ENCODE assay signal across 17 cellular contexts in the genomic region with DNA sequence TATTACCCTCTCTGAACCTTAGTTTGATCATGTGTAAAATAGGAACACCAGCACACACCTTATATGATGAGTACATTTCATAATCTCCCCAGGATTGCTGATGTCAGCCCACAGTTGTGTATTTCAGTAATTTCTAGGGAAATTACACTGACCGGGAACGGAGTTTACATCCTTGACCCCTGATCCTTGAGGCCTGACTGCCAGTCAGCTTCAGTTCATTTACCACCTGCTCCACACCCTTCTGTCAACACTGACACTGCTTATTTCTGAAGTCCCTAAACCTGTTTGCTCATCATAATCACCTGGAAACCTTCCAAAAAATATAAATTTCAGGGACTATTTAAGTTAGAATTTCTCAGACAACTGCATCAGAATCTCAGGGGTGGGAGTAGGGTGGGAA. TPM values are rescaled to one million over a fixed set of nuclear protein-coding genes. Genes with fewer than 3 reads are reported as not detected.
DNase-seq lines count a peak whose midpoint lies in the region; ATAC-seq and TF ChIP-seq lines count a peak whose summit lies in the region.
"Had no signal": no experiment of that assay in that cellular context is flagged by ENCODE, and none has a peak within 500 bp of the region (broad histone marks: within the 10 kb centered on the region; RNA-seq: fewer than 3 reads in every experiment).

No MANE protein-coding gene starts in this region.

- peaks cover 16% of the 10 kb centered on the region for H3K27me3 Mint-ChIP-seq in activated T-helper 17 cell treated with anti-CD3 and anti-CD28 coated beads, Interleukin-2, amount 50 U/mL, for 72 hours

- TF ChIP-seq CTCF in VCaP (conservative IDR thresholded peaks at IDR 0.05) (no peak), transverse colon (IDR thresholded peaks at IDR 0.05) (no peak), brain microvascular endothelial cell (IDR thresholded peaks at IDR 0.05; ENCODE audit: low read depth, low read length, missing control alignments) (no peak)

- H3K9me3 ChIP-seq in transverse colon = no peaks in the 10 kb centered on the region
- H3K9me3 ChIP-seq: BLaER1, MG63 had no signal

- H3K4me1 Mint-ChIP-seq in activated T-helper 17 cell treated with anti-CD3 and anti-CD28 coated beads, Interleukin-2, amount 50 U/mL, for 72 hours = no peaks in the 10 kb centered on the region

- DNase-seq in NCI-H1417 (lab: John Stamatoyannopoulos, UW) = peak in 2 of 3 experiments; percentile 25 to 73
- DNase-seq in NCI-H1417 treated with DMSO at 0.1 percent for 48 hours (lab: John Stamatoyannopoulos, UW) = no peak
- DNase-seq in NCI-H2029 treated with DMSO at 0.1 percent for 48 hours (lab: John Stamatoyannopoulos, UW) = peak; percentile 68
- DNase-seq in transverse colon = peak; percentile 27
- DNase-seq in dermis blood vessel endothelial cell = no peak
- DNase-seq in brain microvascular endothelial cell = no peak
- DNase-seq: CD8-positive, alpha-beta T cell; GOT3; MG63; NCI-H1436; NCI-H226 had no signal

- H3K27ac Mint-ChIP-seq in activated T-helper 17 cell treated with anti-CD3 and anti-CD28 coated beads, Interleukin-2, amount 50 U/mL, for 72 hours = no peak overlapping the region
- H3K27ac Mint-ChIP-seq: CD8-positive, alpha-beta T cell had no signal

- peaks cover 2 to 31% (median 7%) of the 10 kb centered on the region in 4 donors for H3K4me1 ChIP-seq in transverse colon
- H3K4me1 ChIP-seq: BLaER1 had no signal

- no peak for TF ChIP-seq POLR2A in transverse colon (IDR thresholded peaks at IDR 0.05)

- H3K27ac ChIP-seq in VCaP (peak overlapping the region; percentile 2; the same call in 1 of the 2 replicates), transverse colon (peak overlapping the region in 3 of 4 donors; percentile 5 to 61 (median 40)), brain microvascular endothelial cell (no peak overlapping the region)
- H3K27ac ChIP-seq: BLaER1, KMS-11, SK-N-MC had no signal

- no peaks in the 10 kb centered on the region for H3K27me3 ChIP-seq in transverse colon
- no peaks in the 10 kb centered on the region for H3K27me3 ChIP-seq in brain microvascular endothelial cell (replicated peaks)
- H3K27me3 ChIP-seq: BLaER1 had no signal

- intact Hi-C loops in transverse colon (cut with DNase I; ENCODE audit: low total_unique reads) = no loop called here

- H3K36me3 ChIP-seq in transverse colon (no peaks in the 10 kb centered on the region), brain microvascular endothelial cell (replicated peaks) (no peaks in the 10 kb centered on the region)
- H3K36me3 ChIP-seq: BLaER1, MG63 had no signal

- TF ChIP-seq EP300 in transverse colon (IDR thresholded peaks at IDR 0.05; ENCODE audit: low read depth) = no peak

- no peak for ATAC-seq in activated T-helper 17 cell treated with anti-CD3 and anti-CD28 coated beads, Interleukin-2, amount 50 U/mL, for 72 hours (replicated peaks)
- ATAC-seq: CD8-positive, alpha-beta T cell; Panc1 had no signal

- no peak overlapping the region for H3K4me3 Mint-ChIP-seq in activated T-helper 17 cell treated with anti-CD3 and anti-CD28 coated beads, Interleukin-2, amount 50 U/mL, for 72 hours
- H3K4me3 Mint-ChIP-seq: CD8-positive, alpha-beta T cell had no signal

- WGBS in transverse colon (ENCODE audit: low coverage in 1 of 2), 2 donors = 14 to 58% methylated on average over 2 of the region's 2 CpGs

- in situ Hi-C loops in transverse colon (cut with MboI; ENCODE audit: low pct_ligation_motif_present in 1 of 4, low pct_unique_long_range_greater_than_20kb in 1 of 4, low sequenced_read_pairs in 3 of 4) = no loop called here
- in situ Hi-C loops in brain microvascular endothelial cell (cut with HindIII; ENCODE audit: low pct_ligation_motif_present, low sequenced_read_pairs) = no loop called here

- H3K36me3 Mint-ChIP-seq in activated T-helper 17 cell treated with anti-CD3 and anti-CD28 coated beads, Interleukin-2, amount 50 U/mL, for 72 hours (ENCODE audit: low read depth) = no peaks in the 10 kb centered on the region
- H3K36me3 Mint-ChIP-seq: CD8-positive, alpha-beta T cell had no signal

- H3K9me3 Mint-ChIP-seq in activated T-helper 17 cell treated with anti-CD3 and anti-CD28 coated beads, Interleukin-2, amount 50 U/mL, for 72 hours = no peaks in the 10 kb centered on the region
- H3K9me3 Mint-ChIP-seq: CD8-positive, alpha-beta T cell had no signal

- H3K4me3 ChIP-seq in transverse colon (no peak overlapping the region), brain microvascular endothelial cell (ENCODE audit: low read depth, low read length) (no peak overlapping the region)
- H3K4me3 ChIP-seq: BLaER1, MG63, SK-N-MC had no signal

RNA-seq across cellular contexts. Expression of a gene that starts 55.3 kb away (rescaled TPM):
- total RNA-seq in transverse colon (100 to 1,000 TPM in 1 of 4 donors, 10 to 100 TPM in 3; 21.3 to 137 (median 48.2) TPM), dermis blood vessel endothelial cell (34.9 and 52.8 TPM in 2 replicates)
- 10 to 100 TPM; 27.0 to 37.3 TPM for total RNA-seq in activated T-helper 17 cell treated with anti-CD3 and anti-CD28 coated beads, Interleukin-2, amount 50 U/mL, for 72 hours

Comparison
In these comparisons a context has a peak if more than half of its experiments do, and no peak if none do; other contexts are left out.
1. DNase-seq: peak in NCI-H1417 (2 of 3), NCI-H2029 treated with DMSO at 0.1 percent for 48 hours (single experiment) and transverse colon (single experiment); none in NCI-H1417 treated with DMSO at 0.1 percent for 48 hours (single experiment), dermis blood vessel endothelial cell (single experiment) and brain microvascular endothelial cell (single experiment).